In the genomic region with DNA sequence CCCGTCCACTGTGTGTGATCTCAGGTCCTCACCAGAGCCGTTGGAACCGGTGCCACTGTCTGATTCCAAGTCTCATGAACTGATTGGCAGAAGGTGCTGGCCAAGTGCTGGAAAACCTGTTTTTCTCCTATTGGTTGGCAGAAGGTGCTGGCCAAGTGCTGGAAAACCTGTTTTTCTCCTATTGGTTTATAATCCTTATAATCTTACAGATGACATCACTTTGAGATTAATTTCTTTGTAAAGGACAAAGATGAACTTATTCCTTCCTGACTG, we compare ENCODE assay signal across 24 cellular contexts.
"Had no signal": no experiment of that assay in that cellular context is flagged by ENCODE, and none has a peak within 500 bp of the region (broad histone marks: within the 10 kb centered on the region; RNA-seq: fewer than 3 reads in every experiment).

No MANE protein-coding gene starts in this region.

- H3K4me3 ChIP-seq: cardiac muscle cell, neural progenitor cell, smooth muscle cell, upper lobe of right lung had no signal

- H3K4me1 ChIP-seq: neural progenitor cell, upper lobe of right lung had no signal

- DNase-seq: activated CD4-positive, alpha-beta memory T cell treated with anti-CD3 and anti-CD28 coated beads for 36 hours; activated CD4-positive, alpha-beta T cell treated with anti-CD3 and anti-CD28 coated beads, Interleukin-2, amount 10 ng/mL, durations not matched to agents 24 days and 14 days; activated CD4-positive, CD25-positive, alpha-beta regulatory T cell treated with anti-CD3 and anti-CD28 coated beads, Interleukin-2, amount 50 U/mL, for 72 hours; activated CD8-positive, alpha-beta memory T cell treated with anti-CD3 and anti-CD28 coated beads, Interleukin-2, amount 50 U/mL, for 4 hours; activated T-cell treated with anti-CD3 and anti-CD28 coated beads, Interleukin-2, amount 50 U/mL, for 1 hour; anterior cingulate cortex; cortex of kidney; effector memory CD8-positive, alpha-beta T cell; erythroblast; hippocampal formation; midbrain; natural killer cell; occipital lobe; retina; stimulated activated CD4-positive, alpha-beta T cell treated with anti-CD3 and anti-CD28 coated beads, Interleukin-1b, Interleukin-23, amount 100 ng/mL, for 48 hours; stimulated activated CD4-positive, alpha-beta T cell treated with anti-CD3 and anti-CD28 coated beads, Interleukin-4, amount 100 ng/mL, for 4 hours; stimulated activated CD8-positive, alpha-beta memory T cell treated with anti-CD3 and anti-CD28 coated beads, Interleukin-4, amount 100 ng/mL, for 48 hours; stimulated activated naive CD8-positive, alpha-beta T cell treated with anti-CD3 and anti-CD28 coated beads, Interleukin-15, amount 100 ng/mL, for 72 hours; T-helper 17 cell; T1000 had no signal

- H2AFZ ChIP-seq: neural progenitor cell had no signal

- H3K9ac ChIP-seq: neural progenitor cell had no signal

- H3K27ac ChIP-seq: cardiac muscle cell, neural progenitor cell, upper lobe of right lung had no signal

- H3K27me3 ChIP-seq: cardiac muscle cell, neural progenitor cell, upper lobe of right lung had no signal

- H3K9me3 ChIP-seq: upper lobe of right lung had no signal

- H3K4me2 ChIP-seq: neural progenitor cell, smooth muscle cell had no signal

- H3K36me3 ChIP-seq: cardiac muscle cell, neural progenitor cell, upper lobe of right lung had no signal
